In the genomic region with DNA sequence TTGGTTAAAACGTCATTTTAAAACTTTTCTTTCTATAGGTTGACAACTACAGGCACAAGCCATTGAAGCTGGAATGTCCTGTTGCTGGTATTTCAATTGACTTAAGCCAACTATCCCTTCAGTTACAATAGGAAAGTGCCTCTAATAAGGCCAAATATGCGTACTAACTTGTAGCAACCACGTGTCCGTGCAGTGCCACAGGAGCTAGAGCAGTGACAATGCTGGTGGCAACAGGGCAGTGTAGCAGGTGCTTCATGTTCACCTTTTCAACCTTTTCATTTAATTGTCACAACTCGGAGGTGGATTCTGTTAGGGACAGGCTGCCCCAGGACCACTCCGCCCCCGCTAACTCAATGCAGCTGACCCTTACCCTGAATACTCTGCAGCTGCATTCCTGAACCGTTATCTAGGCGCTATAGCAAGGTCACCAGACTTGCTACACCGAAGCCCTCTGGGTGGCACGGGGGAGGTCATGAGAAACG, we compare ENCODE assay signal across 8 cellular contexts. TPM values are rescaled to one million over a fixed set of nuclear protein-coding genes. Genes with fewer than 3 reads are reported as not detected.
DNase-seq lines count a peak whose midpoint lies in the region; ATAC-seq, FAIRE-seq and TF ChIP-seq lines count a peak whose summit lies in the region.

No MANE protein-coding gene starts in this region.

- POLR2A ChIA-PET in HepG2 (lab: Yijun Ruan, JAX): interaction anchor here (1.3 to 3.8 kb wide), 4 partner anchors 9 to 871 kb away, joined by 3 to 81 read pairs (median 48); a partner anchor contains a TSS

- intact Hi-C loops in ascending aorta (cut with DNase I) (loop anchor here (5.0 to 10.0 kb wide), 8 partner anchors 71 to 1519 kb away; a partner anchor contains a TSS), HepG2 (cut with micrococcal nuclease; ENCODE audit: unreplicated experiment) (loop anchor here (2.0 kb wide), 2 partner anchors 55 to 345 kb away; a partner anchor contains a TSS)

- H3K27me3 ChIP-seq in ascending aorta (no peaks in the 10 kb centered on the region), HepG2 (ENCODE audit: control insufficient read depth in 1 of 2, insufficient read depth in 2 of 2, low read length in 2 of 2) (no peaks in the 10 kb centered on the region)

- H4K20me1 ChIP-seq in HepG2 (ENCODE audit: insufficient read depth, low read length): no peaks in the 10 kb centered on the region

- no peak for TF ChIP-seq EP300 in HepG2 (IDR thresholded peaks at IDR 0.05; ENCODE audit: low read depth in 2 of 2, low read length in 2 of 2)
- TF ChIP-seq EP300 in HepG2 (CRISPR knock-in tag; IDR thresholded peaks at IDR 0.05; ENCODE audit: borderline replicate concordance): no peak

- peak in 1 of 2 experiments; percentile 62; a peak in 1 of 4 replicates for TF ChIP-seq POLR2A in HepG2 (IDR thresholded peaks at IDR 0.05; ENCODE audit: insufficient read depth in 1 of 2, low read depth in 2 of 2, low read length in 2 of 2)

- BruUV-seq in HepG2 (replicated peaks; lab: Mats Ljungman, UMichigan): no TSS peak

- ATAC-seq in HepG2 (peak; percentile 22), HG03196 (IDR thresholded peaks at IDR 0.05; ENCODE audit: unreplicated experiment) (no peak)

- peak; percentile 42 for FAIRE-seq in HepG2 (lab: Jason Lieb, UNC)

- peak; percentile 36 for DNase-seq in stimulated activated CD4-positive, alpha-beta T cell treated with anti-CD3 and anti-CD28 coated beads, Interleukin-15, amount 100 ng/mL, for 24 hours
- no peak for DNase-seq in stimulated activated CD4-positive, alpha-beta T cell treated with anti-CD3 and anti-CD28 coated beads, Interleukin-12 subunit alpha, Interleukin-12 subunit beta, amount 100 ng/mL, for 4 hours
- DNase-seq in ascending aorta (ENCODE audit: low spot score in 2 of 2): no peak
- DNase-seq in HepG2 (ENCODE audit: low spot score): peak; percentile 71
- no peak for DNase-seq in effector CD4-positive, alpha-beta T cell
- no peak for DNase-seq in mucosa of gallbladder (ENCODE audit: low spot score)
- no peak for DNase-seq in middle frontal gyrus (ENCODE audit: extremely low spot score, low spot score)

- peak overlapping the region; percentile 92 for H3K4me2 ChIP-seq in HepG2 (ENCODE audit: low read depth, low read length)

- no peak overlapping the region for H2AFZ ChIP-seq in HepG2 (ENCODE audit: low read length)

- WGBS in HepG2 (ENCODE audit: low lambda C conversion rate): 9% methylated on average over 12 of the region's 12 CpGs

- peaks cover 0 to 10% of the 10 kb centered on the region in 2 donors for H3K36me3 ChIP-seq in ascending aorta
- peaks cover 5 to 26% of the 10 kb centered on the region in 2 experiments for H3K36me3 ChIP-seq in HepG2 (replicated peaks in 1 of 2; ENCODE audit: control insufficient read depth in 1 of 2, insufficient read depth in 2 of 2, low read length in 2 of 2)

- CTCF ChIA-PET in HepG2 (lab: Yijun Ruan, JAX; ENCODE audit: low intra/inter-chr PET ratio, low total read pairs): no interaction called here

- no peaks in the 10 kb centered on the region for H3K9me3 ChIP-seq in ascending aorta
- no peaks in the 10 kb centered on the region for H3K9me3 ChIP-seq in HepG2 (ENCODE audit: low read length)

- peak overlapping the region; percentile 89 for H3K9ac ChIP-seq in HepG2 (ENCODE audit: insufficient read depth, low read depth, low read length)

- no peak for TF ChIP-seq CTCF in ascending aorta (IDR thresholded peaks at IDR 0.05)
- TF ChIP-seq CTCF in HepG2 (CRISPR knock-in tag; IDR thresholded peaks at IDR 0.05): no peak

- H3K79me2 ChIP-seq in HepG2 (ENCODE audit: insufficient read depth, low read length): peaks cover 17% of the 10 kb centered on the region

- H3K4me3 ChIP-seq in ascending aorta (peak overlapping the region; percentile 85 to 86), HepG2 (replicated peaks in 1 of 3; ENCODE audit: insufficient read depth in 1 of 3, low read depth in 2 of 3, low read length in 3 of 3) (peak overlapping the region; percentile 76 to 83 (median 83); a peak in 5 of 6 replicates)

- H3K4me1 ChIP-seq in ascending aorta (peaks cover 9 to 16% of the 10 kb centered on the region in 2 donors), HepG2 (ENCODE audit: insufficient read depth, low read length) (peaks cover 45% of the 10 kb centered on the region)

- TF ChIP-seq RAD21 in HepG2 (CRISPR knock-in tag; IDR thresholded peaks at IDR 0.05): no peak

- peak overlapping the region; percentile 91 to 93 for H3K27ac ChIP-seq in ascending aorta
- H3K27ac ChIP-seq in HepG2 (ENCODE audit: extremely low read length, insufficient read depth, low read length): peak overlapping the region; percentile 91

- in situ Hi-C loops in HepG2 (cut with HindIII; ENCODE audit: extremely low pct_ligation_motif_present, low pct_unique_long_range_greater_than_20kb): loop anchor here (5.0 to 25.0 kb wide), 3 partner anchors 51 to 341 kb away; no protein-coding TSS in a partner anchor

TF ChIP-seq in HepG2, 621 proteins besides CTCF, POLR2A, EP300 and RAD21 (continues in another document):
- TF ChIP-seq KAT7 (CRISPR knock-in tag; IDR thresholded peaks at IDR 0.05; ENCODE audit: borderline replicate concordance) (no peak), ZNF121 (CRISPR knock-in tag; IDR thresholded peaks at IDR 0.05) (0 out of 2 replicates have a peak, but pooled peaks have one; percentile 12), RBFOX2 (IDR thresholded peaks at IDR 0.05; ENCODE audit: low read depth, low read length) (0 out of 2 replicates have a peak, but pooled peaks have one; percentile 2), EHMT2 (IDR thresholded peaks at IDR 0.05; ENCODE audit: borderline replicate concordance, low read depth, low read length) (no peak), ZNF709 (CRISPR knock-in tag; IDR thresholded peaks at IDR 0.05) (0 out of 2 replicates have a peak, but pooled peaks have one; percentile 39)
- TF ChIP-seq, protein P1, sequence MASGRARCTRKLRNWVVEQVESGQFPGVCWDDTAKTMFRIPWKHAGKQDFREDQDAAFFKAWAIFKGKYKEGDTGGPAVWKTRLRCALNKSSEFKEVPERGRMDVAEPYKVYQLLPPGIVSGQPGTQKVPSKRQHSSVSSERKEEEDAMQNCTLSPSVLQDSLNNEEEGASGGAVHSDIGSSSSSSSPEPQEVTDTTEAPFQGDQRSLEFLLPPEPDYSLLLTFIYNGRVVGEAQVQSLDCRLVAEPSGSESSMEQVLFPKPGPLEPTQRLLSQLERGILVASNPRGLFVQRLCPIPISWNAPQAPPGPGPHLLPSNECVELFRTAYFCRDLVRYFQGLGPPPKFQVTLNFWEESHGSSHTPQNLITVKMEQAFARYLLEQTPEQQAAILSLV (CRISPR knock-in tag; IDR thresholded peaks at IDR 0.05; ENCODE audit: borderline replicate concordance): 0 out of 2 replicates have a peak, but pooled peaks have one; percentile 42

RNA-seq across cellular contexts. Expression of a gene that starts 37.7 kb away (rescaled TPM):
- total RNA-seq in ascending aorta: not detected
- 0.24 and 0.35 TPM in 2 replicates for total RNA-seq in HepG2 (2016; rRNA removed; fragmentation: Illumina TruSeq; extraction: Trizol)
- total RNA-seq in HepG2 (2016; cell fraction: cytosol; rRNA removed; fragmentation: Illumina TruSeq; extraction: Trizol; ENCODE audit: low read depth): not detected in 2 replicates
- total RNA-seq in HepG2 (2016; cell fraction: insoluble cytoplasmic fraction; rRNA removed; fragmentation: Illumina TruSeq; extraction: Trizol): 0.19 and 0.40 TPM in 2 replicates
- total RNA-seq in HepG2 (2016; cell fraction: membrane; rRNA removed; fragmentation: Illumina TruSeq; extraction: Trizol): 0.15 and 0.24 TPM in 2 replicates
- 0.12 TPM in 1 of 2 replicates, not detected in the other for total RNA-seq in HepG2 (2016; cell fraction: nucleus; rRNA removed; fragmentation: Illumina TruSeq; extraction: Trizol)
- 0.03 and 0.04 TPM in 2 replicates for polyA plus RNA-seq in HepG2 (2011; rRNA removed)
- 0.03 and 0.05 TPM in 2 replicates for polyA plus RNA-seq in HepG2 (2011; cell fraction: cytosol; rRNA removed)
- polyA plus RNA-seq in HepG2 (2011; cell fraction: nucleus; rRNA removed): not detected in 2 replicates
- 0.04 and 0.05 TPM in 2 replicates for polyA plus RNA-seq in HepG2 (2012)
- 0.10 and 0.12 TPM in 2 replicates for polyA plus RNA-seq in HepG2 (2016; cell fraction: cytosol; fragmentation: Illumina TruSeq; extraction: Trizol; ENCODE audit: low read depth)
- 0.15 and 0.25 TPM in 2 replicates for polyA plus RNA-seq in HepG2 (2016; cell fraction: insoluble cytoplasmic fraction; fragmentation: Illumina TruSeq; extraction: Trizol; ENCODE audit: low read depth)
- 0.13 and 0.14 TPM in 2 replicates for polyA plus RNA-seq in HepG2 (2016; cell fraction: membrane; fragmentation: Illumina TruSeq; extraction: Trizol; ENCODE audit: low read depth)
- 0.44 TPM in 1 of 2 replicates, not detected in the other for polyA plus RNA-seq in HepG2 (2016; cell fraction: nucleus; fragmentation: Illumina TruSeq; extraction: Trizol; ENCODE audit: insufficient read depth, low read depth)
- not detected in 2 replicates for polyA minus RNA-seq in HepG2 (2011; rRNA and poly(A)+ RNA removed; ENCODE audit: low replicate concordance)
- not detected in 2 replicates for polyA minus RNA-seq in HepG2 (2011; cell fraction: cytosol; rRNA and poly(A)+ RNA removed)
- 0.12 TPM in 1 of 2 replicates, not detected in the other for polyA minus RNA-seq in HepG2 (2011; cell fraction: nucleus; rRNA and poly(A)+ RNA removed)
- total RNA-seq in mucosa of gallbladder: 0.66 TPM

RNA-seq across cellular contexts. Expression of a gene that starts 54.4 kb away (rescaled TPM):
- total RNA-seq in ascending aorta (7.5 TPM), HepG2 (2016; rRNA removed; fragmentation: Illumina TruSeq; extraction: Trizol) (17.4 and 26.4 TPM in 2 replicates), mucosa of gallbladder (19.1 TPM)
- 13.4 and 18.0 TPM in 2 replicates for total RNA-seq in HepG2 (2016; cell fraction: cytosol; rRNA removed; fragmentation: Illumina TruSeq; extraction: Trizol; ENCODE audit: low read depth)
- total RNA-seq in HepG2 (2016; cell fraction: insoluble cytoplasmic fraction; rRNA removed; fragmentation: Illumina TruSeq; extraction: Trizol): 17.2 and 24.3 TPM in 2 replicates
- 15.8 and 18.5 TPM in 2 replicates for total RNA-seq in HepG2 (2016; cell fraction: membrane; rRNA removed; fragmentation: Illumina TruSeq; extraction: Trizol)
- total RNA-seq in HepG2 (2016; cell fraction: nucleus; rRNA removed; fragmentation: Illumina TruSeq; extraction: Trizol): 17.2 and 20.2 TPM in 2 replicates
- 4.7 and 6.2 TPM in 2 replicates for polyA plus RNA-seq in HepG2 (2011; rRNA removed)
- polyA plus RNA-seq in HepG2 (2011; cell fraction: cytosol; rRNA removed): 1.8 and 3.0 TPM in 2 replicates
- 3.3 and 4.9 TPM in 2 replicates for polyA plus RNA-seq in HepG2 (2011; cell fraction: nucleus; rRNA removed)
- polyA plus RNA-seq in HepG2 (2012): 6.5 and 6.7 TPM in 2 replicates
- polyA plus RNA-seq in HepG2 (2016; cell fraction: cytosol; fragmentation: Illumina TruSeq; extraction: Trizol; ENCODE audit: low read depth): 2.4 and 3.1 TPM in 2 replicates
- 20.5 and 22.2 TPM in 2 replicates for polyA plus RNA-seq in HepG2 (2016; cell fraction: insoluble cytoplasmic fraction; fragmentation: Illumina TruSeq; extraction: Trizol; ENCODE audit: low read depth)
- 8.3 and 9.5 TPM in 2 replicates for polyA plus RNA-seq in HepG2 (2016; cell fraction: membrane; fragmentation: Illumina TruSeq; extraction: Trizol; ENCODE audit: low read depth)
- polyA plus RNA-seq in HepG2 (2016; cell fraction: nucleus; fragmentation: Illumina TruSeq; extraction: Trizol; ENCODE audit: insufficient read depth, low read depth): 11.7 and 13.2 TPM in 2 replicates
- polyA minus RNA-seq in HepG2 (2011; rRNA and poly(A)+ RNA removed; ENCODE audit: low replicate concordance): 11.6 and 14.8 TPM in 2 replicates
- polyA minus RNA-seq in HepG2 (2011; cell fraction: cytosol; rRNA and poly(A)+ RNA removed): 5.8 and 9.0 TPM in 2 replicates
- polyA minus RNA-seq in HepG2 (2011; cell fraction: nucleus; rRNA and poly(A)+ RNA removed): 15.5 and 18.4 TPM in 2 replicates

Comparison
In these comparisons a context has a peak if more than half of its experiments do, and no peak if none do; other contexts are left out.
1. DNase-seq: peak in stimulated activated CD4-positive, alpha-beta T cell treated with anti-CD3 and anti-CD28 coated beads, Interleukin-15, amount 100 ng/mL, for 24 hours (single experiment) and HepG2 (single experiment); none in stimulated activated CD4-positive, alpha-beta T cell treated with anti-CD3 and anti-CD28 coated beads, Interleukin-12 subunit alpha, Interleukin-12 subunit beta, amount 100 ng/mL, for 4 hours (single experiment), ascending aorta (0 of 2), effector CD4-positive, alpha-beta T cell (single experiment), mucosa of gallbladder (single experiment) and middle frontal gyrus (single experiment).